In genomic region chr13:76223565-76223964, GRCh38 we compare ENCODE assay signal across 19 cellular contexts.
DNase-seq lines count a peak whose midpoint lies in the region; ATAC-seq and TF ChIP-seq lines count a peak whose summit lies in the region.
"Had no signal": no experiment of that assay in that cellular context is flagged by ENCODE, and none has a peak within 500 bp of the region (broad histone marks: within the 10 kb centered on the region; RNA-seq: fewer than 3 reads in every experiment).

No MANE protein-coding gene starts in this region.

- H3K9ac ChIP-seq in OCI-LY3 (ENCODE audit: low read length) = no peak overlapping the region

- H3K27me3 ChIP-seq in cardiac muscle cell = no peaks in the 10 kb centered on the region
- H3K27me3 ChIP-seq in OCI-LY3 (ENCODE audit: low read depth, low read length) = no peaks in the 10 kb centered on the region
- no peaks in the 10 kb centered on the region for H3K27me3 ChIP-seq in heart right ventricle
- no peaks in the 10 kb centered on the region for H3K27me3 ChIP-seq in testis
- H3K27me3 ChIP-seq: esophagus squamous epithelium, transverse colon had no signal

- H4K20me1 ChIP-seq in OCI-LY3 (ENCODE audit: insufficient read depth, low read length) = no peaks in the 10 kb centered on the region

- ATAC-seq in left cardiac atrium (no peak), heart right ventricle (peak in 5 of 8 donors; percentile 38 to 81 (median 50)), left lobe of liver (no peak)
- no peak for ATAC-seq in activated T-cell treated with anti-CD3 and anti-CD28 coated beads, Interleukin-2, amount 50 U/mL, for 4 hours
- ATAC-seq: stimulated activated naive CD8-positive, alpha-beta T cell treated with anti-CD3 and anti-CD28 coated beads, Interleukin-15, Interleukin-2, amounts not matched to agents 100 U/mL and 50 U/mL, for 24 hours; T-helper 17 cell had no signal

- CTCF ChIA-PET in HEK293T (lab: Yijun Ruan, JAX) = no interaction called here

- POLR2A ChIA-PET in HEK293T (lab: Yijun Ruan, JAX) = no interaction called here

- intact Hi-C loops in left cardiac atrium (cut with DNase I) = no loop called here
- intact Hi-C loops in heart right ventricle (cut with DNase I) = loop anchor here in 3 of 10 donors (5.0 to 10.0 kb wide), 2 partner anchors 241 to 249 kb away; no protein-coding TSS in a partner anchor
- intact Hi-C loops in testis (cut with DNase I; ENCODE audit: low total_unique reads) = no loop called here

- H3K79me2 ChIP-seq in OCI-LY3 (ENCODE audit: low read length) = no peaks in the 10 kb centered on the region

- H3K36me3 ChIP-seq in cardiac muscle cell = no peaks in the 10 kb centered on the region
- H3K36me3 ChIP-seq in OCI-LY3 (replicated peaks; ENCODE audit: low read depth, low read length) = no peaks in the 10 kb centered on the region
- no peaks in the 10 kb centered on the region for H3K36me3 ChIP-seq in heart right ventricle
- no peaks in the 10 kb centered on the region for H3K36me3 ChIP-seq in testis (ENCODE audit: low read depth, missing control alignments)
- H3K36me3 ChIP-seq: esophagus squamous epithelium, transverse colon had no signal

- TF ChIP-seq CTCF in cardiac muscle cell (IDR thresholded peaks at IDR 0.05; ENCODE audit: low read depth, low read length) (peak; percentile 21), OCI-LY3 (IDR thresholded peaks at IDR 0.05; ENCODE audit: low read depth, low read length) (peak; percentile 18; the same call in 1 of the 2 replicates), heart right ventricle (IDR thresholded peaks at IDR 0.05) (peak in 6 of 9 donors; percentile 19 to 53 (median 43)), testis (IDR thresholded peaks at IDR 0.05) (no peak)

- H3K36me3 Mint-ChIP-seq in activated T-cell treated with anti-CD3 and anti-CD28 coated beads, Interleukin-2, amount 50 U/mL, for 4 hours (ENCODE audit: insufficient read depth) = no peaks in the 10 kb centered on the region

- H3K27me3 Mint-ChIP-seq in activated T-cell treated with anti-CD3 and anti-CD28 coated beads, Interleukin-2, amount 50 U/mL, for 4 hours (ENCODE audit: low read depth) = no peaks in the 10 kb centered on the region
- H3K27me3 Mint-ChIP-seq: T-helper 17 cell had no signal

- WGBS in heart right ventricle, 2 donors = 89 to 95% methylated on average over 2 of the region's 2 CpGs
- WGBS in testis, 2 donors = 94% methylated on average over 2 of the region's 2 CpGs

- H3K4me1 ChIP-seq in cardiac muscle cell (ENCODE audit: low read depth) (peaks cover 7% of the 10 kb centered on the region), OCI-LY3 (ENCODE audit: low read length) (no peaks in the 10 kb centered on the region), heart right ventricle (peaks cover 0 to 17% (median 7%) of the 10 kb centered on the region in 9 donors), testis (no peaks in the 10 kb centered on the region)
- H3K4me1 ChIP-seq: esophagus squamous epithelium had no signal

- H3K9me3 ChIP-seq in cardiac muscle cell (ENCODE audit: low read depth) = no peaks in the 10 kb centered on the region
- H3K9me3 ChIP-seq in OCI-LY3 (ENCODE audit: insufficient read depth, low read length) = no peaks in the 10 kb centered on the region
- H3K9me3 ChIP-seq in heart right ventricle = no peaks in the 10 kb centered on the region
- no peaks in the 10 kb centered on the region for H3K9me3 ChIP-seq in testis
- H3K9me3 ChIP-seq: esophagus squamous epithelium, transverse colon had no signal

- peak in 1 of 2 donors; percentile 5 for DNase-seq in cardiac muscle cell (ENCODE audit: low read depth in 1 of 2, low spot score in 1 of 2)
- DNase-seq in left cardiac atrium = no peak
- DNase-seq in heart right ventricle = no peak
- DNase-seq in testis = peak; percentile 27
- DNase-seq in activated T-cell treated with anti-CD3 and anti-CD28 coated beads, Interleukin-2, amount 50 U/mL, for 4 hours = no peak
- no peak for DNase-seq in left lobe of liver (ENCODE audit: low spot score)
- no peak for DNase-seq in HEK293T (ENCODE audit: extremely low spot score)
- DNase-seq: central memory CD4-positive, alpha-beta T cell; esophagus squamous epithelium; kidney; midbrain; MV-4-11; NCI-H2029; NCI-H446 treated with DMSO at 0.1 percent for 48 hours; stimulated activated naive CD8-positive, alpha-beta T cell treated with anti-CD3 and anti-CD28 coated beads, Interleukin-15, Interleukin-2, amounts not matched to agents 100 U/mL and 50 U/mL, for 24 hours; T-helper 17 cell; transverse colon had no signal

- H3K4me3 ChIP-seq in cardiac muscle cell (no peak overlapping the region), OCI-LY3 (ENCODE audit: low read length) (no peak overlapping the region), heart right ventricle (no peak overlapping the region), testis (no peak overlapping the region)
- H3K4me3 ChIP-seq: esophagus squamous epithelium, transverse colon had no signal

- H3K27ac ChIP-seq in cardiac muscle cell (no peak overlapping the region), OCI-LY3 (ENCODE audit: low read length) (no peak overlapping the region), heart right ventricle (no peak overlapping the region), testis (no peak overlapping the region)
- H3K27ac ChIP-seq: esophagus squamous epithelium, transverse colon had no signal

- no peak for TF ChIP-seq POLR2A in testis (IDR thresholded peaks at IDR 0.05)

- no peak overlapping the region for H3K4me3 Mint-ChIP-seq in activated T-cell treated with anti-CD3 and anti-CD28 coated beads, Interleukin-2, amount 50 U/mL, for 4 hours
- H3K4me3 Mint-ChIP-seq: T-helper 17 cell had no signal

- H2AFZ ChIP-seq in OCI-LY3 (ENCODE audit: low read depth, low read length) = no peak overlapping the region

- no peaks in the 10 kb centered on the region for H3K4me1 Mint-ChIP-seq in activated T-cell treated with anti-CD3 and anti-CD28 coated beads, Interleukin-2, amount 50 U/mL, for 4 hours (ENCODE audit: low read depth)
- H3K4me1 Mint-ChIP-seq: T-helper 17 cell had no signal

- no peaks in the 10 kb centered on the region for H3K9me3 Mint-ChIP-seq in activated T-cell treated with anti-CD3 and anti-CD28 coated beads, Interleukin-2, amount 50 U/mL, for 4 hours
- H3K9me3 Mint-ChIP-seq: activated T-helper 2 cell treated with anti-CD3 and anti-CD28 coated beads, Interferon-gamma antibody, Interleukin-2, Interleukin-4, amounts not matched to agents 10 μg/mL and 5 μg/mL and 100 μg/mL, durations not matched to agents 14 hours and 24 hours and 36 hours had no signal

- H3K4me2 ChIP-seq in OCI-LY3 (ENCODE audit: low read length) = no peak overlapping the region

TF ChIP-seq in HEK293T, 16 proteins besides CTCF, POLR2A, EP300 and RAD21:
- TF ChIP-seq FOXK2 (IDR thresholded peaks at IDR 0.05) = no peak
- no peak for TF ChIP-seq L3MBTL2 (conservative IDR thresholded peaks at IDR 0.05)
- no peak for TF ChIP-seq TARDBP (IDR thresholded peaks at IDR 0.05)
- no peak for TF ChIP-seq FOXA1 (IDR thresholded peaks at IDR 0.05)
- TF ChIP-seq, protein P1, sequence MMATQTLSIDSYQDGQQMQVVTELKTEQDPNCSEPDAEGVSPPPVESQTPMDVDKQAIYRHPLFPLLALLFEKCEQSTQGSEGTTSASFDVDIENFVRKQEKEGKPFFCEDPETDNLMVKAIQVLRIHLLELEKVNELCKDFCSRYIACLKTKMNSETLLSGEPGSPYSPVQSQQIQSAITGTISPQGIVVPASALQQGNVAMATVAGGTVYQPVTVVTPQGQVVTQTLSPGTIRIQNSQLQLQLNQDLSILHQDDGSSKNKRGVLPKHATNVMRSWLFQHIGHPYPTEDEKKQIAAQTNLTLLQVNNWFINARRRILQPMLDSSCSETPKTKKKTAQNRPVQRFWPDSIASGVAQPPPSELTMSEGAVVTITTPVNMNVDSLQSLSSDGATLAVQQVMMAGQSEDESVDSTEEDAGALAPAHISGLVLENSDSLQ (IDR thresholded peaks at IDR 0.05) = no peak
- TF ChIP-seq BHLHE40 (IDR thresholded peaks at IDR 0.05; ENCODE audit: borderline replicate concordance) = no peak
- TF ChIP-seq ZNF384 (IDR thresholded peaks at IDR 0.05) = no peak
TF ChIP-seq in HEK293T: peak in this region for 0.

Comparison
In these comparisons a context has a peak if more than half of its experiments do, and no peak if none do; other contexts are left out.
1. ATAC-seq: peak in heart right ventricle (5 of 8); none in left cardiac atrium (0 of 2), activated T-cell treated with anti-CD3 and anti-CD28 coated beads, Interleukin-2, amount 50 U/mL, for 4 hours (0 of 2) and left lobe of liver (single experiment).
2. CTCF ChIP-seq: peak in cardiac muscle cell (single experiment), OCI-LY3 (single experiment) and heart right ventricle (6 of 9); none in testis (0 of 3).